Comparison of ENCODE assay signal across 1 cellular context in genomic region chr6:123402052-123402451, GRCh38.
TF ChIP-seq lines count a peak whose summit lies in the region.

No MANE protein-coding gene starts in this region.

TF ChIP-seq in SK-N-SH, 30 proteins besides CTCF, POLR2A, EP300 and RAD21 (continued from another document):
- TF ChIP-seq RXRA (IDR thresholded peaks at IDR 0.05; ENCODE audit: borderline replicate concordance, low read depth) (no peak), TCF12 (IDR thresholded peaks at IDR 0.05) (no peak), FOSL2 (IDR thresholded peaks at IDR 0.05; ENCODE audit: borderline replicate concordance, low read depth) (no peak), ELF1 (IDR thresholded peaks at IDR 0.05) (no peak), POLR2AphosphoS5 (IDR thresholded peaks at IDR 0.05; ENCODE audit: low read depth, low read length) (no peak)
